In the genomic region with DNA sequence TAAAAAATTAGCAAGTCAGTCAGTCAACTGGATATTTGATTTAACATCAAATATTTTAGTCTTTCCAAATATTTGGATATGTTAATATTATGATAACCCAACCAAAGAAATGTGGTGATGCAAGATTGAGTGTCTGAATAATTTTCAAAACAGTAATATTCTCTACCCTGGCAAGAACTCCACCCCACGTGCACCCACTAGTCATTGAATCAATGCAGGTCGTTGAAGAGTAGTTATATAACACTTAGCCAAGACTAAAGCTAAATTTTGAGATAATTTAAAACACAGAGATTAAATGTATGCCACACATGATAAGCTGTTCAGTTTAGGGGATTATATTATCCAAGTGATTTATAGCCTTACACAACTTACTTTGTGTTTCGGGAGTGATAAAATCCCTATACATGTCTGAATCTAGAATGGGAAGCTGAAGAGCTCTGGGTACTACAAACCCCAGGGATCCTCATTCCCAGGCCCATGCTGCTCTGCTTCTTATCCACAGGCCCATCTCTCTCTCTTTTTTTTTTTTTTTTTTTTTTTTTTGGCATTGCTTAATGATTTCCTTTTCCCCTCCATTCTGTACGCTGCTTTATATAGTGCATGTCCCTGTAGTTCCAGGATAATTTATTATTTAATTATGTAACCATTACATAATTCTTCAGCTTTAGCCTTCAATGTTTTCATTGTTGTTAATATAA, we compare ENCODE assay signal across 16 cellular contexts.
DNase-seq lines count a peak whose midpoint lies in the region; ATAC-seq, FAIRE-seq and TF ChIP-seq lines count a peak whose summit lies in the region.
"Had no signal": no experiment of that assay in that cellular context is flagged by ENCODE, and none has a peak within 500 bp of the region (broad histone marks: within the 10 kb centered on the region; RNA-seq: fewer than 3 reads in every experiment).

No MANE protein-coding gene starts in this region.

- peaks cover 44% of the 10 kb centered on the region for H3K4me1 ChIP-seq in skeletal muscle satellite cell (ENCODE audit: control insufficient read depth, insufficient read depth, low read length)
- no peaks in the 10 kb centered on the region for H3K4me1 ChIP-seq in hepatocyte (ENCODE audit: insufficient read depth)
- H3K4me1 ChIP-seq: BLaER1 had no signal

- no peaks in the 10 kb centered on the region for H3K9me3 ChIP-seq in skeletal muscle satellite cell (replicated peaks; ENCODE audit: low read length)
- H3K9me3 ChIP-seq in hepatocyte (ENCODE audit: low read depth): no peaks in the 10 kb centered on the region
- H3K9me3 ChIP-seq: BLaER1 had no signal

- no peaks in the 10 kb centered on the region for H3K27me3 ChIP-seq in brain microvascular endothelial cell (replicated peaks)
- H3K27me3 ChIP-seq in skeletal muscle satellite cell (ENCODE audit: control insufficient read depth, insufficient read depth, low read length): no peaks in the 10 kb centered on the region
- H3K27me3 ChIP-seq in hepatocyte: no peaks in the 10 kb centered on the region
- H3K27me3 ChIP-seq: BLaER1 had no signal

- WGBS in hepatocyte (ENCODE audit: low lambda C conversion rate, missing lambda C conversion rate): 62% methylated on average over 4 of the region's 4 CpGs

- no peaks in the 10 kb centered on the region for H4K20me1 ChIP-seq in hepatocyte (ENCODE audit: insufficient read depth, poor library complexity, severe bottlenecking)
- H4K20me1 ChIP-seq: BLaER1 had no signal

- H2AFZ ChIP-seq in hepatocyte: no peak overlapping the region

- H3K79me2 ChIP-seq in hepatocyte: no peaks in the 10 kb centered on the region

- H3K36me3 ChIP-seq in brain microvascular endothelial cell (replicated peaks) (no peaks in the 10 kb centered on the region), skeletal muscle satellite cell (ENCODE audit: insufficient read depth, low read length) (no peaks in the 10 kb centered on the region), hepatocyte (replicated peaks; ENCODE audit: insufficient read depth, low read depth) (no peaks in the 10 kb centered on the region)
- H3K36me3 ChIP-seq: BLaER1 had no signal

- H3K4me2 ChIP-seq in skeletal muscle satellite cell (ENCODE audit: low read length) (peak overlapping the region; percentile 47), hepatocyte (no peak overlapping the region)
- H3K4me2 ChIP-seq: BLaER1 had no signal

- no peaks in the 10 kb centered on the region for H3K9me2 ChIP-seq in hepatocyte (replicated peaks; ENCODE audit: insufficient read depth)

- H3K4me3 ChIP-seq in brain microvascular endothelial cell (ENCODE audit: low read depth, low read length) (no peak overlapping the region), fibroblast of the aortic adventitia (ENCODE audit: low read depth, low read length) (no peak overlapping the region), skeletal muscle satellite cell (ENCODE audit: low read length) (no peak overlapping the region), hepatocyte (no peak overlapping the region)
- H3K4me3 ChIP-seq: BLaER1, K562 had no signal

- no peak for ATAC-seq in HG03196 (IDR thresholded peaks at IDR 0.05; ENCODE audit: unreplicated experiment)
- ATAC-seq: K562 had no signal

- H3K9ac ChIP-seq in skeletal muscle satellite cell (ENCODE audit: low read depth, low read length): no peak overlapping the region
- H3K9ac ChIP-seq: BLaER1 had no signal

- in situ Hi-C loops in brain microvascular endothelial cell (cut with HindIII; ENCODE audit: low pct_ligation_motif_present, low sequenced_read_pairs): no loop called here

- FAIRE-seq in frontal cortex (lab: Jason Lieb, UNC): no peak
- FAIRE-seq: K562 had no signal

- DNase-seq in GM03348 (ENCODE audit: low spot score) (peak; percentile 45), brain microvascular endothelial cell (peak; percentile 80), fibroblast of the aortic adventitia (ENCODE audit: low read depth) (peak; percentile 69), hepatocyte (ENCODE audit: low spot score) (no peak), NAMALWA (ENCODE audit: low spot score) (no peak), frontal cortex (ENCODE audit: low spot score in 2 of 2) (no peak)
- DNase-seq: CD8-positive, alpha-beta memory T cell; GOT3; NCI-H1048; NCI-H524 treated with DMSO at 0.1 percent for 48 hours; RPMI8226 had no signal

- H3K27ac ChIP-seq in brain microvascular endothelial cell: peak overlapping the region; percentile 65
- H3K27ac ChIP-seq in hepatocyte: no peak overlapping the region
- H3K27ac ChIP-seq: BLaER1, HL-60 had no signal

- no peak for TF ChIP-seq CTCF in brain microvascular endothelial cell (IDR thresholded peaks at IDR 0.05; ENCODE audit: low read depth, low read length, missing control alignments)
- TF ChIP-seq CTCF in fibroblast of the aortic adventitia (IDR thresholded peaks at IDR 0.05; ENCODE audit: insufficient read depth, low read length): no peak
- no peak for TF ChIP-seq CTCF in hepatocyte (IDR thresholded peaks at IDR 0.05; ENCODE audit: poor library complexity)

Comparison
In these comparisons a context has a peak if more than half of its experiments do, and no peak if none do; other contexts are left out.
1. DNase-seq: peak in GM03348 (single experiment), brain microvascular endothelial cell (single experiment) and fibroblast of the aortic adventitia (single experiment); none in hepatocyte (single experiment), NAMALWA (single experiment) and frontal cortex (0 of 2).